Comparison of ENCODE assay signal across 1 cellular context in the genomic region with DNA sequence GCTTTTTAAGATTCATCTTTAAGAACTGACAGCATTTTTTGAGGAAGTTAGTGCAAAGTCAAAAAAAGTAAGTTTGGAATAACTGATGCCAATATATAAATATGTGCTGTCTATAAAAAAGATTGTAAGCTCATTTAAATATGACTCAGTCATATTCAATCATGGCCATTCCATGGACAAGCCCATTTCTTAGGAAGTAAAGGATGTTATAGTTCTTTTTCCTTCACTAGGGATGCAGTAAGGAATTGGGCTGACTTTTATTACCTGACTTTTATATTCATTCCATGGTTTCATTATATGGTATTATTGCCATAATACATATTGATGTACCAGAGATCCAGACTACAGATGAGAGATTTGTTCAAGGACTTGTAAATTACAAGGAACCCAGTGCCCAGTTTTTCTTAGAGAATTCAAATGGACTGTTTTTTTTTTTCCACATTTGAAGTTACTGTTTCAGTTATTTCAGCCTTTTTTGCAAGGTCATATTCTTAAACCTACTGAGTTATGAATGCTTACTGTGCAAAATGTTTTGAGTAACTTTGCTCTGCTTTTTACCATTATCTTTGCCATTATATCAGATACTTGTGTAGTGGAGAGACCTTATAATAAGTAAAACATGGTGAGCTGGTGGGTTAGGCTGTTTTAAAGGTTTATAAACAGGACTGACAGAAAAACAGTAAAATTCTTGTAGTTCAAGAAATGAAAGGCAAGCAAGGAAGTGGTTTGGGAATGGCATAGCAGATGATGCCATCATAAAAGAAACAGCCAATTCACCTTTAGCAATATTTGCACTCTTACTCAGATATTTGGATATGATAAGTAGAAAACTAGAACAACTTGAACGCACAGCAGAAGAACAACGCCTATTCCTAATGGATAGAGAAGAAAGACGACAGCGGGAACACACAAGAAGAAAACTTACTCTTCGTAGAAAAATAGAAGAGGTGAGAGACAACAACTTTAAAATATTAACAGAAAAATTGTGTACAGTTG.
A peak's percentile ranks its signal among the peaks of the same experiment; 100 is the strongest.
TF ChIP-seq lines count a peak whose summit lies in the region.

No MANE protein-coding gene starts in this region.

TF ChIP-seq in HepG2, 621 proteins besides CTCF, POLR2A, EP300 and RAD21:
- TF ChIP-seq, protein P1, sequence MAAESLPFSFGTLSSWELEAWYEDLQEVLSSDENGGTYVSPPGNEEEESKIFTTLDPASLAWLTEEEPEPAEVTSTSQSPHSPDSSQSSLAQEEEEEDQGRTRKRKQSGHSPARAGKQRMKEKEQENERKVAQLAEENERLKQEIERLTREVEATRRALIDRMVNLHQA (CRISPR knock-in tag; IDR thresholded peaks at IDR 0.05), result no peak
- no peak for TF ChIP-seq NRL (CRISPR knock-in tag; IDR thresholded peaks at IDR 0.05; ENCODE audit: borderline replicate concordance)
- TF ChIP-seq, protein P2, sequence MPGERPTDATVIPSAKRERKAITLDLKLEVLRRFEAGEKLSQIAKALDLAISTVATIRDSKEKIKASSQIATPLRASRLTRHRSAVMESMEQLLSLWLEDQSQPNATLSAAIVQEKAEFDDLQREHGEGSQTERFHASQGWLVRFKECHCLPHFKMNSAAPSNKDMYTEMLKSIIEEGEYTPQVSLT (CRISPR knock-in tag; IDR thresholded peaks at IDR 0.05; ENCODE audit: borderline replicate concordance, low read depth), result no peak
- TF ChIP-seq MAFK (conservative IDR thresholded peaks at IDR 0.05 in 1 of 2, IDR thresholded peaks at IDR 0.05 in 1 of 2; ENCODE audit: low read length in 2 of 2), result peak; percentile 45 to 79; a peak in 2 of 4 replicates
- peak; percentile 73 for TF ChIP-seq MAFF (IDR thresholded peaks at IDR 0.05; ENCODE audit: low read depth, low read length)
TF ChIP-seq in HepG2: peak in this region for 2.
